27 cellular contexts compared by ENCODE assay signal in the genomic region with DNA sequence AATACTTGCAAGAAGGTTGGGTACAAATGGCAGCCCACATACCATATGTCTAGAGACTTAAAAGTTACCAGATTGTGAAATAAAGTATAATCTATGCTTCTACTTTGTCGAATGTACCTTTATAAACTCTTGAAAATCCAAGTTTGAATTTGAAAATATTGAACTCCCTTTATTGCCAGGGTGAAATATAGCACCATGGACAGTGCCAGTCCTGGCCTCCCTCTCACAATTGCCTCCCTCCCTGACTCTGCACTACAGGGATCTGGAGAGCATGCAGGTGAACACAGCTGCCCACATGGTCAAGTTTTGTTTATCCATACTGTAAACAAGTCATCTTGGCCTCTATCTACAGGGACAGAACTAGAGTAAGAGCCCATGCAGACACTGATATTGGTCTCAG.
DNase-seq lines count a peak whose midpoint lies in the region; ATAC-seq and TF ChIP-seq lines count a peak whose summit lies in the region.
"Had no signal": no experiment of that assay in that cellular context is flagged by ENCODE, and none has a peak within 500 bp of the region (broad histone marks: within the 10 kb centered on the region; RNA-seq: fewer than 3 reads in every experiment).

No MANE protein-coding gene starts in this region.

- H3K36me3 Mint-ChIP-seq in WTC11: no peaks in the 10 kb centered on the region
- H3K36me3 Mint-ChIP-seq: mesothelial cell of epicardium had no signal

- no peak overlapping the region for H3K4me3 Mint-ChIP-seq in WTC11
- H3K4me3 Mint-ChIP-seq: activated CD4-positive, alpha-beta T cell treated with anti-CD3 and anti-CD28 coated beads for 36 hours; activated CD8-positive, alpha-beta T cell treated with anti-CD3 and anti-CD28 coated beads, Interleukin-2, amount 10 ng/mL, durations not matched to agents 7 days and 5 days; activated naive CD4-positive, alpha-beta T cell treated with anti-CD3 and anti-CD28 coated beads for 36 hours; CD4-positive, alpha-beta T cell; mesothelial cell of epicardium had no signal

- no peak overlapping the region for H3K4me3 ChIP-seq in Karpas-422 (ENCODE audit: low read length)
- H3K4me3 ChIP-seq: adrenal gland, left ventricle myocardium inferior, prostate gland, sigmoid colon, SK-N-MC, tibial nerve had no signal

- no peak overlapping the region for H3K27ac ChIP-seq in Karpas-422 (ENCODE audit: low read length)
- no peak overlapping the region for H3K27ac ChIP-seq in caudate nucleus (ENCODE audit: low read depth, low read length)
- H3K27ac ChIP-seq: adrenal gland, epithelial cell of prostate, left ventricle myocardium inferior, prostate gland, sigmoid colon, SK-N-MC, tibial nerve had no signal

- no peaks in the 10 kb centered on the region for H3K79me2 ChIP-seq in Karpas-422 (ENCODE audit: low read length)

- no peaks in the 10 kb centered on the region for H3K36me3 ChIP-seq in Karpas-422 (ENCODE audit: insufficient read depth, low read length)
- H3K36me3 ChIP-seq: adrenal gland, left ventricle myocardium inferior, prostate gland, sigmoid colon, tibial nerve had no signal

- POLR2A ChIA-PET in WTC11 (lab: Charles Lee): no interaction called here
- POLR2A ChIA-PET in GM10248 (lab: Yijun Ruan, JAX): no interaction called here

- peak; percentile 8 for DNase-seq in ACHN
- DNase-seq in Karpas-422: no peak
- no peak for DNase-seq in WTC11 (ENCODE audit: low spot score)
- DNase-seq in iPS-NIHi11 (ENCODE audit: low spot score): peak; percentile 26
- no peak for DNase-seq in GM10248 (ENCODE audit: extremely low spot score)
- DNase-seq in caudate nucleus (lab: John Stamatoyannopoulos, UW): no peak
- DNase-seq in stimulated activated CD4-positive, alpha-beta T cell treated with anti-CD3 and anti-CD28 coated beads, Interleukin-2, amount 100 ng/mL, for 24 hours: no peak
- DNase-seq: activated CD4-positive, alpha-beta T cell treated with anti-CD3 and anti-CD28 coated beads for 36 hours; activated CD8-positive, alpha-beta T cell treated with anti-CD3 and anti-CD28 coated beads, Interleukin-2, amount 10 ng/mL, durations not matched to agents 7 days and 5 days; activated naive CD4-positive, alpha-beta T cell treated with anti-CD3 and anti-CD28 coated beads for 36 hours; adrenal gland; CD4-positive, alpha-beta T cell; DMS79 treated with DMSO at 0.1 percent for 48 hours; GF-D8; islet precursor cell; left ventricle myocardium inferior; NCI-H1694; NCI-H510A; sigmoid colon; stimulated activated CD4-positive, alpha-beta T cell treated with anti-CD3 and anti-CD28 coated beads, Interleukin-12 subunit alpha, Interleukin-12 subunit beta, amount 100 ng/mL, for 4 hours; stimulated activated CD4-positive, alpha-beta T cell treated with anti-CD3 and anti-CD28 coated beads, Interleukin-4, amount 100 ng/mL, for 1 hour had no signal

- H4K20me1 ChIP-seq in Karpas-422 (ENCODE audit: insufficient read depth, low read depth, low read length): no peaks in the 10 kb centered on the region

- H3K9me2 ChIP-seq in Karpas-422 (replicated peaks; ENCODE audit: insufficient read depth, low read length): no peaks in the 10 kb centered on the region

- H3K27ac Mint-ChIP-seq in WTC11: no peak overlapping the region
- H3K27ac Mint-ChIP-seq: activated CD4-positive, alpha-beta T cell treated with anti-CD3 and anti-CD28 coated beads for 36 hours; activated CD8-positive, alpha-beta T cell treated with anti-CD3 and anti-CD28 coated beads, Interleukin-2, amount 10 ng/mL, durations not matched to agents 7 days and 5 days; activated naive CD4-positive, alpha-beta T cell treated with anti-CD3 and anti-CD28 coated beads for 36 hours; CD4-positive, alpha-beta T cell; mesothelial cell of epicardium had no signal

- peaks cover 6% of the 10 kb centered on the region for H3K9me3 Mint-ChIP-seq in WTC11
- H3K9me3 Mint-ChIP-seq: mesothelial cell of epicardium had no signal

- TF ChIP-seq CTCF in WTC11 (IDR thresholded peaks at IDR 0.05) (no peak), GM10248 (IDR thresholded peaks at IDR 0.05; ENCODE audit: control extremely low read depth, extremely low read depth, low read depth, missing control alignments) (no peak)

- ATAC-seq in WTC11 (peak; percentile 47; the same call in 1 of the 2 replicates), GM18520 (IDR thresholded peaks at IDR 0.05; ENCODE audit: unreplicated experiment) (no peak)
- ATAC-seq: activated CD4-positive, alpha-beta T cell treated with anti-CD3 and anti-CD28 coated beads for 36 hours; activated CD8-positive, alpha-beta T cell treated with anti-CD3 and anti-CD28 coated beads, Interleukin-2, amount 10 ng/mL, durations not matched to agents 7 days and 5 days had no signal

- CTCF ChIA-PET in WTC11 (lab: Charles Lee) (no interaction called here), GM10248 (lab: Yijun Ruan, JAX) (interaction anchor here (1.5 kb wide), 1 partner anchor 14 kb away, joined by 4 read pairs; no protein-coding TSS in a partner anchor)

- H3K9ac ChIP-seq in Karpas-422 (ENCODE audit: low read length): no peak overlapping the region

- no peaks in the 10 kb centered on the region for H3K27me3 Mint-ChIP-seq in WTC11 (ENCODE audit: low read depth)
- H3K27me3 Mint-ChIP-seq: activated CD4-positive, alpha-beta T cell treated with anti-CD3 and anti-CD28 coated beads for 36 hours; CD4-positive, alpha-beta T cell had no signal

- H3K9me3 ChIP-seq in Karpas-422 (ENCODE audit: low read length): peaks cover 2% of the 10 kb centered on the region; the same call in 1 of the 2 replicates
- H3K9me3 ChIP-seq: adrenal gland, prostate gland, sigmoid colon, tibial nerve had no signal

- in situ Hi-C loops in ACHN (cut with HindIII; ENCODE audit: low pct_ligation_motif_present, low pct_unique_long_range_greater_than_20kb, low sequenced_read_pairs): no loop called here

- no peaks in the 10 kb centered on the region for H3K27me3 ChIP-seq in Karpas-422 (ENCODE audit: low read length)
- H3K27me3 ChIP-seq: adrenal gland, sigmoid colon, tibial nerve had no signal

- no peaks in the 10 kb centered on the region for H3K4me1 ChIP-seq in Karpas-422 (ENCODE audit: low read length)
- H3K4me1 ChIP-seq: adrenal gland, left ventricle myocardium inferior, prostate gland, sigmoid colon, tibial nerve had no signal

- 0 out of 2 replicates have a peak overlapping the region, but pooled peaks have one; percentile 20 for H2AFZ ChIP-seq in Karpas-422 (ENCODE audit: low read length)

- no peak overlapping the region for H3K4me2 ChIP-seq in Karpas-422 (ENCODE audit: low read depth, low read length, poor library complexity, severe bottlenecking)

- H3K4me1 Mint-ChIP-seq in WTC11: peaks cover 12% of the 10 kb centered on the region
- H3K4me1 Mint-ChIP-seq: activated CD4-positive, alpha-beta T cell treated with anti-CD3 and anti-CD28 coated beads for 36 hours; mesothelial cell of epicardium had no signal

TF ChIP-seq in WTC11, 78 proteins besides CTCF, POLR2A, EP300 and RAD21:
- no peak for TF ChIP-seq ZNF219 (CRISPR knock-in tag; IDR thresholded peaks at IDR 0.05; ENCODE audit: borderline replicate concordance)
- TF ChIP-seq ZNF138 (CRISPR knock-in tag; conservative IDR thresholded peaks at IDR 0.05): no peak
- TF ChIP-seq NFYB (CRISPR knock-in tag; conservative IDR thresholded peaks at IDR 0.05; ENCODE audit: low read depth): no peak
- TF ChIP-seq NR3C1 (CRISPR knock-in tag; conservative IDR thresholded peaks at IDR 0.05; ENCODE audit: low read depth): no peak
- TF ChIP-seq SMAD4 (CRISPR knock-in tag; IDR thresholded peaks at IDR 0.05): no peak
- no peak for TF ChIP-seq NFE2L1 (CRISPR knock-in tag; IDR thresholded peaks at IDR 0.05)
TF ChIP-seq in WTC11: peak in this region for 0.

Comparison
In these comparisons a context has a peak if more than half of its experiments do, and no peak if none do; other contexts are left out.
1. DNase-seq: peak in ACHN (single experiment) and iPS-NIHi11 (single experiment); none in Karpas-422 (single experiment), WTC11 (single experiment), GM10248 (single experiment), caudate nucleus (0 of 61) and stimulated activated CD4-positive, alpha-beta T cell treated with anti-CD3 and anti-CD28 coated beads, Interleukin-2, amount 100 ng/mL, for 24 hours (0 of 2).